30 cellular contexts compared by ENCODE assay signal in genomic region chr22:45580703-45581381, GRCh38.
DNase-seq lines count a peak whose midpoint lies in the region; ATAC-seq and TF ChIP-seq lines count a peak whose summit lies in the region.
"Had no signal": no experiment of that assay in that cellular context is flagged by ENCODE, and none has a peak within 500 bp of the region (broad histone marks: within the 10 kb centered on the region; RNA-seq: fewer than 3 reads in every experiment).

No MANE protein-coding gene starts in this region.

- no peaks in the 10 kb centered on the region for H3K9me3 ChIP-seq in OCI-LY1 (ENCODE audit: low read length)
- no peaks in the 10 kb centered on the region for H3K9me3 ChIP-seq in hepatocyte (ENCODE audit: low read depth)
- H3K9me3 ChIP-seq: ascending aorta, esophagus muscularis mucosa, gastroesophageal sphincter, thyroid gland had no signal

- H3K4me3 ChIP-seq in OCI-LY1 (ENCODE audit: low read depth, low read length, poor library complexity, severe bottlenecking) (no peak overlapping the region), hepatocyte (no peak overlapping the region), brain microvascular endothelial cell (ENCODE audit: low read depth, low read length) (no peak overlapping the region)
- H3K4me3 ChIP-seq: ascending aorta, esophagus muscularis mucosa, gastroesophageal sphincter, skin epidermis, thyroid gland had no signal

- H3K4me2 ChIP-seq in OCI-LY1 (ENCODE audit: low read length) = no peak overlapping the region; the same call in 1 of the 2 replicates
- no peak overlapping the region for H3K4me2 ChIP-seq in hepatocyte

- H3K27ac ChIP-seq in OCI-LY1 (ENCODE audit: low read depth, low read length, poor library complexity, severe bottlenecking) = peak overlapping the region; percentile 94
- H3K27ac ChIP-seq in hepatocyte = no peak overlapping the region
- H3K27ac ChIP-seq in brain microvascular endothelial cell = no peak overlapping the region
- H3K27ac ChIP-seq: ascending aorta, esophagus muscularis mucosa, gastroesophageal sphincter, skin epidermis, thyroid gland had no signal

- TF ChIP-seq CTCF in OCI-LY1 (IDR thresholded peaks at IDR 0.05; ENCODE audit: low read length) (no peak), hepatocyte (IDR thresholded peaks at IDR 0.05; ENCODE audit: poor library complexity) (no peak), brain microvascular endothelial cell (IDR thresholded peaks at IDR 0.05; ENCODE audit: low read depth, low read length, missing control alignments) (no peak)

- in situ Hi-C loops in brain microvascular endothelial cell (cut with HindIII; ENCODE audit: low pct_ligation_motif_present, low sequenced_read_pairs) = no loop called here

- H3K9me2 ChIP-seq in OCI-LY1 (ENCODE audit: low read depth, low read length) (no peaks in the 10 kb centered on the region), hepatocyte (replicated peaks; ENCODE audit: insufficient read depth) (no peaks in the 10 kb centered on the region)

- no peaks in the 10 kb centered on the region for H3F3A ChIP-seq in OCI-LY1 (ENCODE audit: insufficient read depth, low read length)

- H3K4me1 ChIP-seq in OCI-LY1 (ENCODE audit: insufficient read depth, low read length, severe bottlenecking) (peaks cover 89% of the 10 kb centered on the region), hepatocyte (ENCODE audit: insufficient read depth) (no peaks in the 10 kb centered on the region)
- H3K4me1 ChIP-seq: ascending aorta, thyroid gland had no signal

- H4K20me1 ChIP-seq in OCI-LY1 (ENCODE audit: insufficient read depth, low read length) (no peaks in the 10 kb centered on the region), hepatocyte (ENCODE audit: insufficient read depth, poor library complexity, severe bottlenecking) (no peaks in the 10 kb centered on the region)

- WGBS in hepatocyte (ENCODE audit: low lambda C conversion rate, missing lambda C conversion rate) = 55% methylated on average over 26 of the region's 26 CpGs

- no peak for ATAC-seq in HG02759 (IDR thresholded peaks at IDR 0.05; ENCODE audit: unreplicated experiment)
- ATAC-seq: activated CD4-positive, CD25-positive, alpha-beta regulatory T cell treated with anti-CD3 and anti-CD28 coated beads, Interleukin-2, amount 50 U/mL, for 24 hours; activated T-cell treated with anti-CD3 and anti-CD28 coated beads, Interleukin-2, amount 50 U/mL, for 72 hours; gastroesophageal sphincter; stimulated activated naive CD8-positive, alpha-beta T cell treated with anti-CD3 and anti-CD28 coated beads, Interleukin-15, Interleukin-2, amounts not matched to agents 100 U/mL and 50 U/mL, for 24 hours; T-helper 17 cell had no signal

- H3K36me3 ChIP-seq in OCI-LY1 (ENCODE audit: insufficient read depth, low read length) (no peaks in the 10 kb centered on the region), hepatocyte (replicated peaks; ENCODE audit: insufficient read depth, low read depth) (no peaks in the 10 kb centered on the region), brain microvascular endothelial cell (replicated peaks) (no peaks in the 10 kb centered on the region)
- H3K36me3 ChIP-seq: thyroid gland had no signal

- H3K79me2 ChIP-seq in OCI-LY1 (ENCODE audit: insufficient read depth, low read length) (no peaks in the 10 kb centered on the region), hepatocyte (no peaks in the 10 kb centered on the region)

- H3K9ac ChIP-seq in OCI-LY1 (ENCODE audit: low read length) = peak overlapping the region; percentile 22; the same call in 1 of the 2 replicates

- no peaks in the 10 kb centered on the region for H3K27me3 ChIP-seq in OCI-LY1 (ENCODE audit: insufficient read depth, low read length)
- H3K27me3 ChIP-seq in hepatocyte = no peaks in the 10 kb centered on the region
- no peaks in the 10 kb centered on the region for H3K27me3 ChIP-seq in brain microvascular endothelial cell (replicated peaks)
- H3K27me3 ChIP-seq: ascending aorta, thyroid gland had no signal

- H2AFZ ChIP-seq in OCI-LY1 (ENCODE audit: low read length) (no peak overlapping the region), hepatocyte (no peak overlapping the region)

- peak; percentile 6 to 7 for DNase-seq in AML-193 (lab: John Stamatoyannopoulos, UW)
- peak; percentile 67 for DNase-seq in GDM1 (lab: John Stamatoyannopoulos, UW)
- DNase-seq in hepatocyte (ENCODE audit: low spot score) = peak; percentile 42
- DNase-seq in mesenteric fat pad (ENCODE audit: low spot score) = no peak
- DNase-seq in brain microvascular endothelial cell = no peak
- DNase-seq in midbrain (lab: John Stamatoyannopoulos, UW) = no peak
- DNase-seq: activated naive CD4-positive, alpha-beta T cell treated with anti-CD3 and anti-CD28 coated beads, Interleukin-2, amount 10 ng/mL, durations not matched to agents 7 days and 5 days; activated T-cell treated with anti-CD3 and anti-CD28 coated beads, Interleukin-2, amount 50 U/mL, for 72 hours; CD8-positive, alpha-beta memory T cell; cerebellar nuclear complex; DMS79; effector CD8-positive, alpha-beta T cell; H7; KG1; mesendoderm; NCI-H1092 treated with DMSO at 0.1 percent for 48 hours; NCI-H2081 treated with DMSO at 0.1 percent for 48 hours; NCI-H510A treated with DMSO at 0.1 percent for 48 hours; SHP77 treated with DMSO at 0.1 percent for 48 hours; stimulated activated CD4-positive, alpha-beta T cell treated with anti-CD3 and anti-CD28 coated beads, Interleukin-4, amount 100 ng/mL, for 1 hour; stimulated activated naive CD8-positive, alpha-beta T cell treated with anti-CD3 and anti-CD28 coated beads, Interleukin-15, Interleukin-2, amounts not matched to agents 100 U/mL and 50 U/mL, for 24 hours; T-helper 17 cell; thyroid gland had no signal

Comparison
In these comparisons a context has a peak if more than half of its experiments do, and no peak if none do; other contexts are left out.
1. DNase-seq: peak in AML-193 (2 of 2), GDM1 (single experiment) and hepatocyte (single experiment); none in mesenteric fat pad (single experiment), brain microvascular endothelial cell (single experiment) and midbrain (single experiment).